In the genomic region with DNA sequence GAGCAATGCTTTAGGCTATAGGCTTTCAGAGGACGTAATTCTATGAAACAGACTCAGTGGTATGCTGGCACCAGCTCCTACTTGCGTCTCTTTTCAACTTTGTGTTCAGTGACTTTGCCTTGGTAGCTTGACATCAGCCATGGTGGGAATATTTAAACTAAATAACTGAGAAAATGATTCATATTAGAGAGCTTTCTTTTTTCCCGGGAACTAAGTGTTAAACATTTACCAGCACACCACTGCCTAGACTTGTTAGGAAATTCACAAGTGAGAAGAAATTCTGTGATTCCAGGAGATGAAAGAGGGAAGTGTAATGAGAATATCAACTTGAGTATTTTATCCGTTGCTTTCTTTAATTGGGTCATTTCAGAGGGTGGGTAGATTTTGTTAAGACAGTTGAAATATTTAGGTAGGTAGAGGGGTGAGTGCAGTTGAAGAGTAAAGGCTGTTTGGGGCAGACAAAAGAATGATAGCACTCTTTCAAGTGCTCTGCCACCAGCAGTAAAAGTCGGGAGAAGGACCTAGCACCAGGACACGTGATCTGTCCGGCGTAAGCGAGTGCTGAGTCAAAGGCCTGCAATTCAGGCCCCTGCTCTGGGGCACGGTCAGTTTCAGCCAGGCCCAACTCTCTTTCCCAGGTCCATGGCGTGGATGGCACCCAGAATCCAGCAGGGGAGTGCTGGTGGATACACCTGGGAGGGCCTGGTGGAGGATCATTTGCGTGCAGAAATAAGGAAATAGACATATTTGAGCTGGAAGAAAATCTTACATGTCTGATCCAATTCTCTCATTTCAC, we compare ENCODE assay signal across 20 cellular contexts.
"Had no signal": no experiment of that assay in that cellular context is flagged by ENCODE, and none has a peak within 500 bp of the region (broad histone marks: within the 10 kb centered on the region; RNA-seq: fewer than 3 reads in every experiment).

No MANE protein-coding gene starts in this region.

- ATAC-seq: heart left ventricle; left ventricle myocardium superior; natural killer cell; stimulated activated naive CD8-positive, alpha-beta T cell treated with anti-CD3 and anti-CD28 coated beads, Interleukin-15, Interleukin-2, amounts not matched to agents 100 U/mL and 50 U/mL, for 24 hours had no signal

- H3K9me3 ChIP-seq: heart left ventricle, right atrium auricular region had no signal

- FAIRE-seq: endothelial cell of umbilical vein, frontal cortex, keratinocyte, small intestine had no signal

- H3K4me1 ChIP-seq: heart left ventricle, right atrium auricular region had no signal

- DNase-seq: activated CD4-positive, alpha-beta T cell treated with anti-CD3 and anti-CD28 coated beads, Interleukin-2, amount 10 ng/mL, durations not matched to agents 7 days and 5 days; activated CD8-positive, alpha-beta memory T cell treated with anti-CD3 and anti-CD28 coated beads for 24 hours; activated naive CD4-positive, alpha-beta T cell; activated naive CD8-positive, alpha-beta T cell treated with anti-CD3 and anti-CD28 coated beads, Interleukin-2, amount 10 ng/mL, durations not matched to agents 7 days and 5 days; anterior cingulate cortex; brain microvascular endothelial cell; cortex of kidney; effector CD4-positive, alpha-beta T cell; heart left ventricle; left ventricle myocardium superior; natural killer cell; nucleus accumbens; small intestine; stimulated activated CD4-positive, alpha-beta T cell treated with anti-CD3 and anti-CD28 coated beads, Interleukin-4, amount 100 ng/mL, for 4 hours; stimulated activated CD8-positive, alpha-beta memory T cell treated with anti-CD3 and anti-CD28 coated beads, Interleukin-4, amount 100 ng/mL, for 48 hours; stimulated activated naive CD8-positive, alpha-beta T cell treated with anti-CD3 and anti-CD28 coated beads, Interleukin-15, Interleukin-2, amounts not matched to agents 100 U/mL and 50 U/mL, for 24 hours had no signal

- H3K4me3 ChIP-seq: heart left ventricle, right atrium auricular region had no signal

- H3K36me3 ChIP-seq: brain microvascular endothelial cell, heart left ventricle, right atrium auricular region had no signal

- H3K27me3 ChIP-seq: brain microvascular endothelial cell, heart left ventricle, right atrium auricular region had no signal

- H3K27ac ChIP-seq: brain microvascular endothelial cell, heart left ventricle, right atrium auricular region had no signal
